ENCODE assay signal across 1 cellular context in genomic region chr4:146273204-146273901, GRCh38.
TF ChIP-seq lines count a peak whose summit lies in the region.

No MANE protein-coding gene starts in this region.

TF ChIP-seq in GM12878, 131 proteins besides CTCF, POLR2A, EP300 and RAD21 (continued from another document and continues in another):
- TF ChIP-seq E2F4 (IDR thresholded peaks at IDR 0.05; ENCODE audit: low read depth, low read length) (no peak), EED (IDR thresholded peaks at IDR 0.05; ENCODE audit: low read depth) (peak; percentile 86), ZNF274 (IDR thresholded peaks at IDR 0.05; ENCODE audit: insufficient read depth, insufficient read length) (no peak), SIN3A (IDR thresholded peaks at IDR 0.05; ENCODE audit: low read depth, low read length) (no peak), SMC3 (IDR thresholded peaks at IDR 0.05; ENCODE audit: borderline replicate concordance, low read length) (no peak), ELK1 (IDR thresholded peaks at IDR 0.05; ENCODE audit: low read depth, low read length) (no peak), SIX5 (IDR thresholded peaks at IDR 0.05; ENCODE audit: low read depth, low read length, severe bottlenecking) (no peak), REST (IDR thresholded peaks at IDR 0.05; ENCODE audit: low read depth, low read length) (no peak), ZNF687 (IDR thresholded peaks at IDR 0.05) (peak; percentile 34), YY1 (IDR thresholded peaks at IDR 0.05; ENCODE audit: low read depth, low read length) (no peak), ZNF24 (IDR thresholded peaks at IDR 0.05) (peak; percentile 85), CHD1 (IDR thresholded peaks at IDR 0.05; ENCODE audit: low read depth, low read length) (no peak), SKIL (IDR thresholded peaks at IDR 0.05; ENCODE audit: low read depth, poor library complexity, severe bottlenecking) (peak; percentile 71), BRCA1 (IDR thresholded peaks at IDR 0.05; ENCODE audit: low read depth, low read length) (no peak), ATF7 (IDR thresholded peaks at IDR 0.05; ENCODE audit: low read depth) (peak; percentile 69), PBX3 (IDR thresholded peaks at IDR 0.05; ENCODE audit: insufficient replicate concordance, low read depth, low read length) (peak; percentile 69), RUNX3 (IDR thresholded peaks at IDR 0.05; ENCODE audit: low read length) (peak; percentile 98), TCF3 (IDR thresholded peaks at IDR 0.05; ENCODE audit: borderline replicate concordance, insufficient read depth, low read depth, low read length) (no peak), KAT2A (conservative IDR thresholded peaks at IDR 0.05; ENCODE audit: control insufficient read depth, low read depth, low read length) (no peak), CBX5 (IDR thresholded peaks at IDR 0.05; ENCODE audit: low read depth) (no peak), RAD51 (IDR thresholded peaks at IDR 0.05) (no peak), STAT1 (conservative IDR thresholded peaks at IDR 0.05) (no peak), IKZF2 (IDR thresholded peaks at IDR 0.05) (peak; percentile 80 to 84), ASH2L (IDR thresholded peaks at IDR 0.05; ENCODE audit: borderline replicate concordance, low read depth) (no peak), MAX (IDR thresholded peaks at IDR 0.05; ENCODE audit: low read depth, low read length) (no peak), KLF5 (IDR thresholded peaks at IDR 0.05; ENCODE audit: partially characterized antibody) (peak; percentile 37), SPI1 (IDR thresholded peaks at IDR 0.05; ENCODE audit: borderline replicate concordance, insufficient read depth, low read depth, low read length) (peak; percentile 68; the same call in 1 of the 2 replicates), BCL3 (IDR thresholded peaks at IDR 0.05; ENCODE audit: borderline replicate concordance, insufficient read depth, low read depth, low read length, poor library complexity, severe bottlenecking) (peak; percentile 82), WRNIP1 (IDR thresholded peaks at IDR 0.05; ENCODE audit: borderline replicate concordance, low read depth, low read length) (no peak), E2F8 (IDR thresholded peaks at IDR 0.05; ENCODE audit: low read depth, partially characterized antibody) (no peak), RFX5 (IDR thresholded peaks at IDR 0.05; ENCODE audit: low read depth, low read length) (no peak), SRF (IDR thresholded peaks at IDR 0.05; ENCODE audit: low read depth in 2 of 2, low read length in 2 of 2) (no peak), SP1 (IDR thresholded peaks at IDR 0.05; ENCODE audit: low read depth, low read length) (peak; percentile 8), YBX1 (IDR thresholded peaks at IDR 0.05) (no peak), IKZF1 (conservative IDR thresholded peaks at IDR 0.05) (peak; percentile 81), BHLHE40 (IDR thresholded peaks at IDR 0.05; ENCODE audit: borderline replicate concordance in 1 of 2, low read depth in 2 of 2, low read length in 1 of 2) (peak; percentile 43 to 57; a peak in 3 of 4 replicates), TCF12 (IDR thresholded peaks at IDR 0.05; ENCODE audit: low read depth, low read length) (peak; percentile 84), HSF1 (IDR thresholded peaks at IDR 0.05; ENCODE audit: low read depth, low read length) (no peak), IRF3 (IDR thresholded peaks at IDR 0.05) (no peak), JUND (IDR thresholded peaks at IDR 0.05; ENCODE audit: low read depth, low read length) (peak; percentile 19; the same call in 1 of the 2 replicates), NBN (IDR thresholded peaks at IDR 0.05) (no peak; the same call in 1 of the 2 replicates)
